26 cellular contexts compared by ENCODE assay signal in the genomic region with DNA sequence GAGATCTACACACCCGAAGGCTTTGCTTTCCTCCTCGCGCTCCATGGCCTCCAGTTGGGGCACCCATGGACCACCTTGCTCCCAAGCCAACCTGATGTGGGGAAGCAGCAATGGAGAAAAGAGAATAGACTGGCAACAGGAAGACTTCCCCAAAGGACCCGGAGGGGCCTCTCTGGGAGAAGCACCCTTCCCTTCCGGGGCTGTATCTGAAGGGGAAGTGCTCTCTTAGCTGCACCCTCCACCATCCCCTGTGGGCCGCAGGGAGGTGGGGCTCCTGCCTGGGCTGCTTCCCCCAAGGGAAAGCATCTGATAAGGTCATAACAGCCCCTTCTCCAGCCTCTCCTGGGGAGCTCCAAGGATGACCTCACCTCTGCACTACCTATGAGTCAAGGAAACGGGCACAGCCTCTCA.
DNase-seq lines count a peak whose midpoint lies in the region; ATAC-seq and TF ChIP-seq lines count a peak whose summit lies in the region.
"Had no signal": no experiment of that assay in that cellular context is flagged by ENCODE, and none has a peak within 500 bp of the region (broad histone marks: within the 10 kb centered on the region; RNA-seq: fewer than 3 reads in every experiment).

No MANE protein-coding gene starts in this region.

- DNase-seq in MV-4-11 (lab: John Stamatoyannopoulos, UW) (peak; percentile 45), coronary artery (ENCODE audit: low spot score) (peak; percentile 62), mesenteric fat pad (ENCODE audit: low spot score) (peak; percentile 84), trophoblast cell (no peak), stomach (no peak), Ammon's horn (ENCODE audit: low spot score) (no peak)
- DNase-seq: activated CD4-positive, alpha-beta T cell treated with anti-CD3 and anti-CD28 coated beads, Interleukin-2, amount 50 U/mL, for 48 hours; activated CD8-positive, alpha-beta memory T cell treated with anti-CD3 and anti-CD28 coated beads, Interleukin-2, amount 50 U/mL, for 4 hours; activated naive CD4-positive, alpha-beta T cell treated with anti-CD3 and anti-CD28 coated beads, Interleukin-2, amount 10 ng/mL, durations not matched to agents 7 days and 5 days; AML-193; amniotic stem cell; brain microvascular endothelial cell; effector CD4-positive, alpha-beta T cell; GF-D8; HFFc6; NCI-H1048; NCI-H187; NCI-H524 treated with DMSO at 0.1 percent for 48 hours; PC-9; SJCRH30; T-helper 1 cell had no signal

- 0 out of 22 replicates have a peak, but pooled peaks cover 0 to 5% (median 0%) of the 10 kb centered on the region in 11 experiments for H3K27me3 ChIP-seq in BLaER1 treated with 17β-estradiol and CSF1 and Interleukin-3, amounts not matched to agents 10 nM and 100 nM
- no peaks in the 10 kb centered on the region for H3K27me3 ChIP-seq in trophoblast cell (ENCODE audit: insufficient read depth, low read length)
- peaks cover 0 to 17% (median 0%) of the 10 kb centered on the region in 3 donors for H3K27me3 ChIP-seq in stomach
- H3K27me3 ChIP-seq: brain microvascular endothelial cell, SJCRH30 had no signal

- H3K79me1 ChIP-seq in trophoblast cell (ENCODE audit: low read length): peaks cover 2% of the 10 kb centered on the region

- TF ChIP-seq CTCF in coronary artery (IDR thresholded peaks at IDR 0.05) (no peak), stomach (IDR thresholded peaks at IDR 0.05) (no peak)

- H3K79me2 ChIP-seq in trophoblast cell (ENCODE audit: control insufficient read depth, insufficient read depth, low read length, poor library complexity): no peaks in the 10 kb centered on the region

- no CpG with 5 or more reads among the region's 7 CpGs for WGBS in trophoblast cell (ENCODE audit: extremely low coverage, insufficient coverage, insufficient read length)
- 73 to 84% (median 77%) methylated on average over 6 to 7 of the region's 7 CpGs for WGBS in stomach, 5 donors

- H3K9ac ChIP-seq in BLaER1 treated with 17β-estradiol and CSF1 and Interleukin-3, amounts not matched to agents 10 nM and 100 nM: no peak overlapping the region
- no peak overlapping the region for H3K9ac ChIP-seq in trophoblast cell (ENCODE audit: low read length)

- H4K20me1 ChIP-seq in BLaER1 treated with 17β-estradiol and CSF1 and Interleukin-3, amounts not matched to agents 10 nM and 100 nM: no peaks in the 10 kb centered on the region; a peak in 1 of 22 replicates

- ATAC-seq in HG03196 (IDR thresholded peaks at IDR 0.05; ENCODE audit: unreplicated experiment): no peak
- ATAC-seq: A549; activated CD4-positive, CD25-positive, alpha-beta regulatory T cell treated with anti-CD3 and anti-CD28 coated beads, Interleukin-2, amount 50 U/mL, for 24 hours; HepG2 had no signal

- H3K4ac ChIP-seq in trophoblast cell (ENCODE audit: low read depth, low read length): no peak overlapping the region

- no peak for TF ChIP-seq POLR2A in stomach (IDR thresholded peaks at IDR 0.05)

- H2BK120ac ChIP-seq in trophoblast cell (ENCODE audit: insufficient read depth, low read length, poor library complexity): no peak overlapping the region

- no peak overlapping the region for H4K91ac ChIP-seq in trophoblast cell (ENCODE audit: low read depth, low read length)

- no peaks in the 10 kb centered on the region for H3K9me3 ChIP-seq in BLaER1 treated with 17β-estradiol and CSF1 and Interleukin-3, amounts not matched to agents 10 nM and 100 nM (replicated peaks in 1 of 11)
- peaks cover 5% of the 10 kb centered on the region for H3K9me3 ChIP-seq in trophoblast cell (ENCODE audit: insufficient read depth, low read depth, low read length)
- H3K9me3 ChIP-seq in stomach: no peaks in the 10 kb centered on the region
- H3K9me3 ChIP-seq: A549, SJCRH30 had no signal

- H3K23ac ChIP-seq in trophoblast cell (ENCODE audit: low read length): no peak overlapping the region

- no peak overlapping the region for H3K27ac ChIP-seq in BLaER1 treated with 17β-estradiol and CSF1 and Interleukin-3, amounts not matched to agents 10 nM and 100 nM
- H3K27ac ChIP-seq in coronary artery (peak overlapping the region in 1 of 2 donors; percentile 83), trophoblast cell (ENCODE audit: low read depth, low read length) (no peak overlapping the region), stomach (no peak overlapping the region)
- H3K27ac ChIP-seq: brain microvascular endothelial cell, PC-9, SJCRH30 had no signal

- H2BK5ac ChIP-seq in trophoblast cell (ENCODE audit: low read depth, low read length, poor library complexity): no peak overlapping the region

- no peak overlapping the region for H3K18ac ChIP-seq in trophoblast cell (ENCODE audit: low read length)

- peak overlapping the region; percentile 13 to 62 (median 38); a peak in 19 of 22 replicates for H3K4me2 ChIP-seq in BLaER1 treated with 17β-estradiol and CSF1 and Interleukin-3, amounts not matched to agents 10 nM and 100 nM
- no peak overlapping the region for H3K4me2 ChIP-seq in trophoblast cell (ENCODE audit: low read length)
- H3K4me2 ChIP-seq: A549, PC-9 had no signal

- no peak overlapping the region for H2BK12ac ChIP-seq in trophoblast cell (ENCODE audit: low read length)

- H3K14ac ChIP-seq in trophoblast cell (ENCODE audit: low read length): no peak overlapping the region

- peaks cover 18 to 40% (median 28%) of the 10 kb centered on the region in 10 experiments for H3K4me1 ChIP-seq in BLaER1 treated with 17β-estradiol and CSF1 and Interleukin-3, amounts not matched to agents 10 nM and 100 nM
- H3K4me1 ChIP-seq in trophoblast cell (ENCODE audit: control insufficient read depth in 1 of 2, insufficient read depth in 2 of 2, low read length in 2 of 2) (peaks cover 12 to 14% of the 10 kb centered on the region in 2 experiments), stomach (peaks cover 6 to 17% (median 9%) of the 10 kb centered on the region in 4 donors)
- H3K4me1 ChIP-seq: SJCRH30 had no signal

- no peak overlapping the region for H4K8ac ChIP-seq in trophoblast cell (ENCODE audit: low read depth, low read length)

- H2AK5ac ChIP-seq in trophoblast cell (ENCODE audit: low read length): no peak overlapping the region

- intact Hi-C loops in stomach (cut with DNase I; ENCODE audit: low total_unique reads): no loop called here

- no peak overlapping the region for H4K12ac ChIP-seq in trophoblast cell (ENCODE audit: low read depth, low read length)

- H3K4me3 ChIP-seq in BLaER1 treated with 17β-estradiol and CSF1 and Interleukin-3, amounts not matched to agents 10 nM and 100 nM: no peak overlapping the region
- H3K4me3 ChIP-seq in coronary artery: no peak overlapping the region
- H3K4me3 ChIP-seq in trophoblast cell (ENCODE audit: low read depth, low read length): no peak overlapping the region
- H3K4me3 ChIP-seq in stomach: no peak overlapping the region
- H3K4me3 ChIP-seq: A549, PC-9, SJCRH30 had no signal

- no peak for TF ChIP-seq EP300 in stomach (IDR thresholded peaks at IDR 0.05)

- H2AFZ ChIP-seq in trophoblast cell (ENCODE audit: insufficient read depth, low read length, poor library complexity): no peak overlapping the region
- H2AFZ ChIP-seq: PC-9 had no signal

- H3K36me3 ChIP-seq in BLaER1 treated with 17β-estradiol and CSF1 and Interleukin-3, amounts not matched to agents 10 nM and 100 nM: no peaks in the 10 kb centered on the region
- H3K36me3 ChIP-seq in trophoblast cell (ENCODE audit: control insufficient read depth in 1 of 2, insufficient read depth in 2 of 2, low read length in 2 of 2) (no peaks in the 10 kb centered on the region), stomach (no peaks in the 10 kb centered on the region)
- H3K36me3 ChIP-seq: brain microvascular endothelial cell, SJCRH30 had no signal

Comparison
In these comparisons a context has a peak if more than half of its experiments do, and no peak if none do; other contexts are left out.
1. DNase-seq: peak in MV-4-11 (single experiment), coronary artery (single experiment) and mesenteric fat pad (single experiment); none in trophoblast cell (0 of 2), stomach (single experiment) and Ammon's horn (single experiment).